26 cellular contexts compared by ENCODE assay signal in the genomic region with DNA sequence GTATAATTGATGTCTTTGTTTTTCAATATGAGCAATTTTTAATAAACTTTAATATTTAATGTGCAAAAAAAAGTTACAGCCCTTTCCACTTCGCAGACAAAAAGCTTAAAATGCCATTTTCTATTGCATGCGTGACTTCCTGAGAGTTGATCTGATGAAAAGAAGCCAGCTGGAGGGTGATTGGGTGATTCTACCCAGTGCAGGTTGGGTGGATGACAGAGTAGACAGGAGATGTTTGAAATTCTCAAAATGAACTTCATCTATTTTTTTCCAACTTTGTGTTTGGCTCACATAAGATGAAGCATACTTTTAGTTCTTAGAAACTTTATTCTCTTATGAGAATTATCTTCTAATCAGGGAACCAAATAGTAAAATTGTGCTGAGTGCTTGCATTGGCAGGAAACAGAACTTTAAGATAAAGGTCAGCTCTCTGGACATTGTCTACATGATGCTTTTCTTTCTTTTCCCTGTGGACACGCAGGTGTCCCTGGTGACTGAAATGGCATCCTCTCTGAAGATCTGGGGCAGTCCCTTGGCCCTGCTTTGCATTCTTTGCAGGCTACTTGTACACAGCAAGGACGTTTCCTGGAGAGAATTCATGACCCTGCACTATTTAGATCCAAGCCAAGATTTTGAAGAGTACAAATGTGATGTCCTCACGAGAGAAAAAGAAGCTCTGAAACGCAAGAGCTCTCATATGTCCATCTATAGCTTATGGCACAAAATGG. TPM values are rescaled to one million over a fixed set of nuclear protein-coding genes. Genes with fewer than 3 reads are reported as not detected.
A peak's percentile ranks its signal among the peaks of the same experiment; 100 is the strongest.
DNase-seq lines count a peak whose midpoint lies in the region; ATAC-seq, FAIRE-seq and TF ChIP-seq lines count a peak whose summit lies in the region.
"Had no signal": no experiment of that assay in that cellular context is flagged by ENCODE, and none has a peak within 500 bp of the region (broad histone marks: within the 10 kb centered on the region; RNA-seq: fewer than 3 reads in every experiment).

No MANE protein-coding gene starts in this region.

- no peak for TF ChIP-seq POLR2A in GM12891 (IDR thresholded peaks at IDR 0.05; ENCODE audit: low read depth, low read length)

- POLR2A ChIA-PET in CD4-positive, alpha-beta memory T cell (lab: Charles Lee; ENCODE audit: partially characterized antibody), result no interaction called here

- no peak overlapping the region for H3K4me3 Mint-ChIP-seq in dendritic cell treated with granulocyte-macrophage colony-stimulating factor and Interleukin-4, amounts not matched to agents 40 ng/mL and 50 ng/mL, for 4 days
- H3K4me3 Mint-ChIP-seq in stimulated activated memory B cell treated with anti-CD40 and anti-IgM and Interleukin-4, amounts not matched to agents 10 μg/mL and 1 μg/mL and 100 μg/mL, for 72 hours, result no peak overlapping the region
- H3K4me3 Mint-ChIP-seq in CD4-positive, alpha-beta memory T cell, result peak overlapping the region in 1 of 8 donors; percentile 49

- no peaks in the 10 kb centered on the region for H3K4me1 ChIP-seq in CD4-positive, alpha-beta memory T cell (ENCODE audit: insufficient read depth, low read length)

- H3K27ac Mint-ChIP-seq in dendritic cell treated with granulocyte-macrophage colony-stimulating factor and Interleukin-4, amounts not matched to agents 40 ng/mL and 50 ng/mL, for 4 days, result peak overlapping the region; percentile 89
- H3K27ac Mint-ChIP-seq in stimulated activated memory B cell treated with anti-CD40 and anti-IgM and Interleukin-4, amounts not matched to agents 10 μg/mL and 1 μg/mL and 100 μg/mL, for 72 hours, result no peak overlapping the region
- H3K27ac Mint-ChIP-seq in CD4-positive, alpha-beta memory T cell, result no peak overlapping the region

- H3K4me1 Mint-ChIP-seq in dendritic cell treated with granulocyte-macrophage colony-stimulating factor and Interleukin-4, amounts not matched to agents 40 ng/mL and 50 ng/mL, for 4 days (ENCODE audit: low read depth), result peaks cover 41% of the 10 kb centered on the region
- H3K4me1 Mint-ChIP-seq in stimulated activated memory B cell treated with anti-CD40 and anti-IgM and Interleukin-4, amounts not matched to agents 10 μg/mL and 1 μg/mL and 100 μg/mL, for 72 hours, result peaks cover 30% of the 10 kb centered on the region
- H3K4me1 Mint-ChIP-seq in CD4-positive, alpha-beta memory T cell, result no peaks in the 10 kb centered on the region

- CTCF ChIA-PET in CD4-positive, alpha-beta memory T cell (lab: Charles Lee; ENCODE audit: partially characterized antibody), result no interaction called here

- no peaks in the 10 kb centered on the region for H3K36me3 Mint-ChIP-seq in dendritic cell treated with granulocyte-macrophage colony-stimulating factor and Interleukin-4, amounts not matched to agents 40 ng/mL and 50 ng/mL, for 4 days (ENCODE audit: low read depth)
- no peaks in the 10 kb centered on the region for H3K36me3 Mint-ChIP-seq in stimulated activated memory B cell treated with anti-CD40 and anti-IgM and Interleukin-4, amounts not matched to agents 10 μg/mL and 1 μg/mL and 100 μg/mL, for 72 hours
- no peaks in the 10 kb centered on the region for H3K36me3 Mint-ChIP-seq in CD4-positive, alpha-beta memory T cell

- ATAC-seq in HG02588 (IDR thresholded peaks at IDR 0.05; ENCODE audit: unreplicated experiment), result peak; percentile 50
- ATAC-seq in stimulated activated memory B cell treated with anti-CD40 and anti-IgM and Interleukin-4, amounts not matched to agents 10 μg/mL and 1 μg/mL and 100 μg/mL, for 72 hours, result peak; percentile 91

- H3K36me3 ChIP-seq in CD4-positive, alpha-beta memory T cell (ENCODE audit: insufficient read depth, low read length), result no peaks in the 10 kb centered on the region

- no peak overlapping the region for H3K27ac ChIP-seq in CD4-positive, alpha-beta memory T cell (ENCODE audit: low read depth, low read length)
- H3K27ac ChIP-seq: C4-2B had no signal

- no peak overlapping the region for H3K4me3 ChIP-seq in CD4-positive, alpha-beta memory T cell (ENCODE audit: low read length in 2 of 2)

- no peak for FAIRE-seq in GM12891 (lab: Jason Lieb, UNC)

- intact Hi-C loops in dendritic cell treated with granulocyte-macrophage colony-stimulating factor and Interleukin-4, amounts not matched to agents 40 ng/mL and 50 ng/mL, for 4 days (cut with micrococcal nuclease), result loop anchor here (5.0 kb wide), 1 partner anchor 37 kb away; no protein-coding TSS in a partner anchor
- intact Hi-C loops in CD4-positive, alpha-beta memory T cell (cut with micrococcal nuclease), result no loop called here

- no peaks in the 10 kb centered on the region for H3K9me3 ChIP-seq in CD4-positive, alpha-beta memory T cell (ENCODE audit: control insufficient read depth in 1 of 2, low read length in 2 of 2)

- no peaks in the 10 kb centered on the region for H3K27me3 Mint-ChIP-seq in dendritic cell treated with granulocyte-macrophage colony-stimulating factor and Interleukin-4, amounts not matched to agents 40 ng/mL and 50 ng/mL, for 4 days
- H3K27me3 Mint-ChIP-seq in stimulated activated memory B cell treated with anti-CD40 and anti-IgM and Interleukin-4, amounts not matched to agents 10 μg/mL and 1 μg/mL and 100 μg/mL, for 72 hours, result no peaks in the 10 kb centered on the region
- peaks cover 4 to 7% of the 10 kb centered on the region in 2 donors for H3K27me3 Mint-ChIP-seq in CD4-positive, alpha-beta memory T cell

- DNase-seq in GM12891 (ENCODE audit: insufficient read length, low spot score), result no peak
- DNase-seq in NCI-H1930 (lab: John Stamatoyannopoulos, UW), result no peak
- DNase-seq in activated CD4-positive, alpha-beta T cell treated with anti-CD3 and anti-CD28 coated beads for 4 hours, result no peak
- DNase-seq in CD4-positive, alpha-beta memory T cell, result no peak
- DNase-seq: AML-193, EL, GF-D8, GOT3, HCEC 1CT, Karpas-422, MV-4-11, NCI-H1105 treated with DMSO at 0.1 percent for 48 hours, NCI-H1694, NCI-H2081 treated with DMSO at 0.1 percent for 48 hours, NCI-H2171 treated with DMSO at 0.1 percent for 48 hours, NCI-H526, Right ventricle myocardium superior had no signal

- H3K9me3 Mint-ChIP-seq in dendritic cell treated with granulocyte-macrophage colony-stimulating factor and Interleukin-4, amounts not matched to agents 40 ng/mL and 50 ng/mL, for 4 days, result no peaks in the 10 kb centered on the region
- H3K9me3 Mint-ChIP-seq in stimulated activated memory B cell treated with anti-CD40 and anti-IgM and Interleukin-4, amounts not matched to agents 10 μg/mL and 1 μg/mL and 100 μg/mL, for 72 hours, result no peaks in the 10 kb centered on the region
- H3K9me3 Mint-ChIP-seq in CD4-positive, alpha-beta memory T cell, result no peaks in the 10 kb centered on the region

- H3K27me3 ChIP-seq in CD4-positive, alpha-beta memory T cell (ENCODE audit: insufficient read depth, low read length), result no peaks in the 10 kb centered on the region

TF ChIP-seq in GM12891, 5 proteins besides CTCF, POLR2A, EP300 and RAD21:
- TF ChIP-seq POU2F2 (IDR thresholded peaks at IDR 0.05; ENCODE audit: low read depth, low read length) (0 out of 2 replicates have a peak, but pooled peaks have one; percentile 13), SPI1 (IDR thresholded peaks at IDR 0.05; ENCODE audit: low read depth, low read length) (no peak)

RNA-seq across cellular contexts. Expression of gene EDDM3A, which starts 11.4 kb away (rescaled TPM):
- not detected for polyA plus RNA-seq in GM12891 (2012; ENCODE audit: low read depth, missing spikeins)
- total RNA-seq in CD4-positive, alpha-beta memory T cell, result not detected
- polyA plus RNA-seq in CD4-positive, alpha-beta memory T cell, result not detected
- total RNA-seq: A172, M059J, Right ventricle myocardium superior, RPMI7951, SK-MEL-5 had no signal
- polyA plus RNA-seq: AG04450 had no signal

RNA-seq across cellular contexts. Expression of gene EDDM3B, which starts 34.0 kb away (rescaled TPM):
- polyA plus RNA-seq in GM12891 (2012; ENCODE audit: low read depth, missing spikeins), result not detected
- total RNA-seq in CD4-positive, alpha-beta memory T cell, result not detected
- polyA plus RNA-seq in CD4-positive, alpha-beta memory T cell, result not detected
- total RNA-seq: A172, M059J, Right ventricle myocardium superior, RPMI7951, SK-MEL-5 had no signal
- polyA plus RNA-seq: AG04450 had no signal

RNA-seq across cellular contexts. Expression of gene ANG, which starts 45.7 kb away (rescaled TPM):
- polyA plus RNA-seq in GM12891 (2012; ENCODE audit: low read depth, missing spikeins), result 1.0 TPM
- total RNA-seq in CD4-positive, alpha-beta memory T cell, result 1 to 10 TPM; 1.1 to 1.3 TPM
- polyA plus RNA-seq in CD4-positive, alpha-beta memory T cell, result 1 to 10 TPM; 1.4 to 2.8 TPM

RNA-seq across cellular contexts. Expression of gene RNASE6, which starts 46.8 kb away (rescaled TPM):
- polyA plus RNA-seq in GM12891 (2012; ENCODE audit: low read depth, missing spikeins), result 31.0 TPM
- total RNA-seq in CD4-positive, alpha-beta memory T cell, result 1 to 10 TPM; 4.5 to 4.8 TPM
- 10 to 100 TPM; 11.8 to 15.8 TPM for polyA plus RNA-seq in CD4-positive, alpha-beta memory T cell
- total RNA-seq: A172, M059J, RPMI7951, SK-MEL-5 had no signal
- polyA plus RNA-seq: AG04450 had no signal

RNA-seq across cellular contexts. Expression of gene RNASE4, which starts 49.9 kb away (rescaled TPM):
- 0.47 TPM for polyA plus RNA-seq in GM12891 (2012; ENCODE audit: low read depth, missing spikeins)
- 1 to 10 TPM; 2.1 to 2.6 TPM for total RNA-seq in CD4-positive, alpha-beta memory T cell
- 1 to 10 TPM; 1.6 to 2.5 TPM for polyA plus RNA-seq in CD4-positive, alpha-beta memory T cell
